2 cellular contexts compared by ENCODE assay signal in the genomic region with DNA sequence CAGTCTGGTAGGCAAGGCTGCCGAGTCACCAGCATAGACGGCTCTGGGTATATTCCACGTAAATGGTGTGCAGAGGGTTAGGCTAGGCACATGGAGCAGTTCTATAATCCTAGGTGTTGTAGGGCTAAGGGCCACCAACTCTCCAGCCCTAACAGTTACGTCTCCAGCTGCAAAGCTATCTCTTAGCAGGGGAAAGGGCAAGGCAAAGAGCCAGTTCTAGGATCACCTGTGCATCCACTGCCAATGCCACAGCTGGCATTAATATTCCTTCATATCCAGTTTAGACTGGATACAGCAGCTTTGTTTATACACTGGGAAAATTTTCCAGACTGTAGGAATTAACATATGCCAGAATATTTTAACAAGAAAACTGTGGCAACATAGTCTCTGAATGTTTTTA.
A peak's percentile ranks its signal among the peaks of the same experiment; 100 is the strongest.
TF ChIP-seq lines count a peak whose summit lies in the region.

No MANE protein-coding gene starts in this region.

TF ChIP-seq in liver, 16 proteins besides CTCF, POLR2A, EP300 and RAD21:
- peak in 1 of 2 donors; percentile 68 for TF ChIP-seq RXRA (IDR thresholded peaks at IDR 0.05)
- no peak for TF ChIP-seq JUND (IDR thresholded peaks at IDR 0.05)
- TF ChIP-seq FOXA1 (IDR thresholded peaks at IDR 0.05), result no peak
- TF ChIP-seq, protein P1, sequence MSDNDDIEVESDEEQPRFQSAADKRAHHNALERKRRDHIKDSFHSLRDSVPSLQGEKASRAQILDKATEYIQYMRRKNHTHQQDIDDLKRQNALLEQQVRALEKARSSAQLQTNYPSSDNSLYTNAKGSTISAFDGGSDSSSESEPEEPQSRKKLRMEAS (IDR thresholded peaks at IDR 0.05), result no peak
- no peak for TF ChIP-seq EGR1 (IDR thresholded peaks at IDR 0.05; ENCODE audit: low read depth in 2 of 2)
- TF ChIP-seq, protein P2, sequence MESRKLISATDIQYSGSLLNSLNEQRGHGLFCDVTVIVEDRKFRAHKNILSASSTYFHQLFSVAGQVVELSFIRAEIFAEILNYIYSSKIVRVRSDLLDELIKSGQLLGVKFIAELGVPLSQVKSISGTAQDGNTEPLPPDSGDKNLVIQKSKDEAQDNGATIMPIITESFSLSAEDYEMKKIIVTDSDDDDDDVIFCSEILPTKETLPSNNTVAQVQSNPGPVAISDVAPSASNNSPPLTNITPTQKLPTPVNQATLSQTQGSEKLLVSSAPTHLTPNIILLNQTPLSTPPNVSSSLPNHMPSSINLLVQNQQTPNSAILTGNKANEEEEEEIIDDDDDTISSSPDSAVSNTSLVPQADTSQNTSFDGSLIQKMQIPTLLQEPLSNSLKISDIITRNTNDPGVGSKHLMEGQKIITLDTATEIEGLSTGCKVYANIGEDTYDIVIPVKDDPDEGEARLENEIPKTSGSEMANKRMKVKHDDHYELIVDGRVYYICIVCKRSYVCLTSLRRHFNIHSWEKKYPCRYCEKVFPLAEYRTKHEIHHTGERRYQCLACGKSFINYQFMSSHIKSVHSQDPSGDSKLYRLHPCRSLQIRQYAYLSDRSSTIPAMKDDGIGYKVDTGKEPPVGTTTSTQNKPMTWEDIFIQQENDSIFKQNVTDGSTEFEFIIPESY (IDR thresholded peaks at IDR 0.05), result peak; percentile 28
- TF ChIP-seq, protein P3, sequence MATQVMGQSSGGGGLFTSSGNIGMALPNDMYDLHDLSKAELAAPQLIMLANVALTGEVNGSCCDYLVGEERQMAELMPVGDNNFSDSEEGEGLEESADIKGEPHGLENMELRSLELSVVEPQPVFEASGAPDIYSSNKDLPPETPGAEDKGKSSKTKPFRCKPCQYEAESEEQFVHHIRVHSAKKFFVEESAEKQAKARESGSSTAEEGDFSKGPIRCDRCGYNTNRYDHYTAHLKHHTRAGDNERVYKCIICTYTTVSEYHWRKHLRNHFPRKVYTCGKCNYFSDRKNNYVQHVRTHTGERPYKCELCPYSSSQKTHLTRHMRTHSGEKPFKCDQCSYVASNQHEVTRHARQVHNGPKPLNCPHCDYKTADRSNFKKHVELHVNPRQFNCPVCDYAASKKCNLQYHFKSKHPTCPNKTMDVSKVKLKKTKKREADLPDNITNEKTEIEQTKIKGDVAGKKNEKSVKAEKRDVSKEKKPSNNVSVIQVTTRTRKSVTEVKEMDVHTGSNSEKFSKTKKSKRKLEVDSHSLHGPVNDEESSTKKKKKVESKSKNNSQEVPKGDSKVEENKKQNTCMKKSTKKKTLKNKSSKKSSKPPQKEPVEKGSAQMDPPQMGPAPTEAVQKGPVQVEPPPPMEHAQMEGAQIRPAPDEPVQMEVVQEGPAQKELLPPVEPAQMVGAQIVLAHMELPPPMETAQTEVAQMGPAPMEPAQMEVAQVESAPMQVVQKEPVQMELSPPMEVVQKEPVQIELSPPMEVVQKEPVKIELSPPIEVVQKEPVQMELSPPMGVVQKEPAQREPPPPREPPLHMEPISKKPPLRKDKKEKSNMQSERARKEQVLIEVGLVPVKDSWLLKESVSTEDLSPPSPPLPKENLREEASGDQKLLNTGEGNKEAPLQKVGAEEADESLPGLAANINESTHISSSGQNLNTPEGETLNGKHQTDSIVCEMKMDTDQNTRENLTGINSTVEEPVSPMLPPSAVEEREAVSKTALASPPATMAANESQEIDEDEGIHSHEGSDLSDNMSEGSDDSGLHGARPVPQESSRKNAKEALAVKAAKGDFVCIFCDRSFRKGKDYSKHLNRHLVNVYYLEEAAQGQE (IDR thresholded peaks at IDR 0.05), result no peak
- no peak for TF ChIP-seq SP1 (IDR thresholded peaks at IDR 0.05)
- TF ChIP-seq NR2F2 (IDR thresholded peaks at IDR 0.05), result no peak
- TF ChIP-seq HNF4G (IDR thresholded peaks at IDR 0.05), result no peak
- no peak for TF ChIP-seq FOXA2 (IDR thresholded peaks at IDR 0.05)
- TF ChIP-seq YY1 (IDR thresholded peaks at IDR 0.05), result no peak

TF ChIP-seq in HepG2, 621 proteins besides CTCF, POLR2A, EP300 and RAD21:
- TF ChIP-seq ARID2 (CRISPR knock-in tag; IDR thresholded peaks at IDR 0.05; ENCODE audit: borderline replicate concordance), result no peak
